ENCODE assay signal across 15 cellular contexts in genomic region chr10:22665329-22665728, GRCh38. TPM values are rescaled to one million over a fixed set of nuclear protein-coding genes. Genes with fewer than 3 reads are reported as not detected.
DNase-seq lines count a peak whose midpoint lies in the region; ATAC-seq, FAIRE-seq and TF ChIP-seq lines count a peak whose summit lies in the region.
"Had no signal": no experiment of that assay in that cellular context is flagged by ENCODE, and none has a peak within 500 bp of the region (broad histone marks: within the 10 kb centered on the region; RNA-seq: fewer than 3 reads in every experiment).

No MANE protein-coding gene starts in this region.

- peaks cover 20 to 58% of the 10 kb centered on the region in 2 experiments for H3K4me1 ChIP-seq in K562 (replicated peaks in 1 of 2; ENCODE audit: control insufficient read depth in 2 of 2, insufficient read depth in 2 of 2, low read length in 2 of 2)

- H3K9me3 Mint-ChIP-seq in activated naive CD4-positive, alpha-beta T cell treated with anti-CD3 and anti-CD28 coated beads, Interleukin-2, amount 50 U/mL, for 24 hours: no peaks in the 10 kb centered on the region
- H3K9me3 Mint-ChIP-seq in stimulated activated effector memory CD8-positive, alpha-beta T cell treated with anti-CD3 and anti-CD28 coated beads, Interleukin-12 subunit alpha, Interleukin-12 subunit beta, amount 100 ng/mL, for 72 hours: no peaks in the 10 kb centered on the region

- H3K9ac ChIP-seq in K562 (ENCODE audit: insufficient read depth in 1 of 2, low read depth in 2 of 2, low read length in 2 of 2): no peak overlapping the region

- no peak for TF ChIP-seq POLR2A in GM12892 (IDR thresholded peaks at IDR 0.05; ENCODE audit: low read depth, low read length)
- no peak for TF ChIP-seq POLR2A in K562 (conservative IDR thresholded peaks at IDR 0.05)

- peak; percentile 44 for FAIRE-seq in GM12892 (lab: Jason Lieb, UNC)
- no peak for FAIRE-seq in K562 (lab: Jason Lieb, UNC)

- no peaks in the 10 kb centered on the region for H3K36me3 Mint-ChIP-seq in activated naive CD4-positive, alpha-beta T cell treated with anti-CD3 and anti-CD28 coated beads, Interleukin-2, amount 50 U/mL, for 24 hours
- H3K36me3 Mint-ChIP-seq in stimulated activated effector memory CD8-positive, alpha-beta T cell treated with anti-CD3 and anti-CD28 coated beads, Interleukin-12 subunit alpha, Interleukin-12 subunit beta, amount 100 ng/mL, for 72 hours: peaks cover 6% of the 10 kb centered on the region

- peak overlapping the region; percentile 51 for H3K27ac Mint-ChIP-seq in activated naive CD4-positive, alpha-beta T cell treated with anti-CD3 and anti-CD28 coated beads, Interleukin-2, amount 50 U/mL, for 24 hours
- H3K27ac Mint-ChIP-seq in stimulated activated effector memory CD8-positive, alpha-beta T cell treated with anti-CD3 and anti-CD28 coated beads, Interleukin-12 subunit alpha, Interleukin-12 subunit beta, amount 100 ng/mL, for 72 hours: peak overlapping the region; percentile 86

- CTCF ChIA-PET in K562 (lab: Yijun Ruan, JAX; ENCODE audit: low intra/inter-chr PET ratio): no interaction called here

- TF ChIP-seq CTCF in K562 (IDR thresholded peaks at IDR 0.05 in 2 of 3, conservative IDR thresholded peaks at IDR 0.05 in 1 of 3; ENCODE audit: insufficient read depth in 2 of 3, low read depth in 1 of 3, low read length in 3 of 3): no peak

- H3K9me1 ChIP-seq in K562 (ENCODE audit: control insufficient read depth, insufficient read depth, low read length): no peaks in the 10 kb centered on the region

- H3K27ac ChIP-seq in K562 (ENCODE audit: extremely low read depth, low read depth, low read length): 0 out of 3 replicates have a peak overlapping the region, but pooled peaks have one; percentile 12

- no peak for TF ChIP-seq EP300 in K562 (IDR thresholded peaks at IDR 0.05; ENCODE audit: low read length)

- H3K79me2 ChIP-seq in K562 (ENCODE audit: control insufficient read depth, insufficient read depth, low read length): peaks cover 97% of the 10 kb centered on the region

- intact Hi-C loops in K562 (cut with micrococcal nuclease): loop anchor here (5.0 kb wide), 1 partner anchor 38 kb away; no protein-coding TSS in a partner anchor

- no peaks in the 10 kb centered on the region for H3K9me3 ChIP-seq in K562 (replicated peaks; ENCODE audit: control insufficient read depth, insufficient read depth, low read depth, low read length)
- H3K9me3 ChIP-seq: HAP-1 had no signal

- H3K4me1 Mint-ChIP-seq in activated naive CD4-positive, alpha-beta T cell treated with anti-CD3 and anti-CD28 coated beads, Interleukin-2, amount 50 U/mL, for 24 hours: peaks cover 91% of the 10 kb centered on the region
- peaks cover 72% of the 10 kb centered on the region for H3K4me1 Mint-ChIP-seq in stimulated activated effector memory CD8-positive, alpha-beta T cell treated with anti-CD3 and anti-CD28 coated beads, Interleukin-12 subunit alpha, Interleukin-12 subunit beta, amount 100 ng/mL, for 72 hours

- no peaks in the 10 kb centered on the region for H3K27me3 ChIP-seq in K562 (ENCODE audit: control insufficient read depth in 2 of 2, insufficient read depth in 2 of 2, low read length in 2 of 2)

- H3K4me2 ChIP-seq in K562 (ENCODE audit: insufficient read depth, low read length): no peak overlapping the region

- no TSS peak for BruUV-seq in K562 (replicated peaks; lab: Mats Ljungman, UMichigan)

- H3K36me3 ChIP-seq in K562 (ENCODE audit: control insufficient read depth, insufficient read depth, low read length): peaks cover 4% of the 10 kb centered on the region; the same call in 1 of the 3 replicates
- H3K36me3 ChIP-seq: HAP-1 had no signal

- no peak overlapping the region for H2AFZ ChIP-seq in K562 (ENCODE audit: low read depth, low read length)

- H3K4me3 ChIP-seq in K562: no peak overlapping the region
- H3K4me3 ChIP-seq: HAP-1 had no signal

- POLR2A ChIA-PET in K562 (lab: Yijun Ruan, JAX): no interaction called here

- no peaks in the 10 kb centered on the region for H3K27me3 Mint-ChIP-seq in activated naive CD4-positive, alpha-beta T cell treated with anti-CD3 and anti-CD28 coated beads, Interleukin-2, amount 50 U/mL, for 24 hours

- no peak for TF ChIP-seq RAD21 in K562 (CRISPR knock-in tag; conservative IDR thresholded peaks at IDR 0.05 in 1 of 2, IDR thresholded peaks at IDR 0.05 in 1 of 2)

- in situ Hi-C loops in K562 (cut with MboI): no loop called here

- 100% methylated on average over 2 of the region's 2 CpGs for WGBS in K562 (ENCODE audit: insufficient coverage, low coverage, missing lambda C conversion rate)

- no peak overlapping the region for H3K4me3 Mint-ChIP-seq in activated naive CD4-positive, alpha-beta T cell treated with anti-CD3 and anti-CD28 coated beads, Interleukin-2, amount 50 U/mL, for 24 hours
- H3K4me3 Mint-ChIP-seq in stimulated activated effector memory CD8-positive, alpha-beta T cell treated with anti-CD3 and anti-CD28 coated beads, Interleukin-12 subunit alpha, Interleukin-12 subunit beta, amount 100 ng/mL, for 72 hours: peak overlapping the region; percentile 9

- ATAC-seq in K562 (no peak), left lobe of liver (no peak)
- ATAC-seq in stimulated activated effector memory CD8-positive, alpha-beta T cell treated with anti-CD3 and anti-CD28 coated beads, Interleukin-12 subunit alpha, Interleukin-12 subunit beta, amount 100 ng/mL, for 72 hours: no peak
- ATAC-seq: Right ventricle myocardium inferior had no signal

- H4K20me1 ChIP-seq in K562 (replicated peaks; ENCODE audit: control insufficient read depth, insufficient read depth, low read length): peaks cover 4% of the 10 kb centered on the region; the same call in 1 of the 2 replicates

- no peak for DNase-seq in activated naive CD4-positive, alpha-beta T cell (lab: John Stamatoyannopoulos, UW)
- no peak for DNase-seq in GM12892 (ENCODE audit: insufficient read length)
- no peak for DNase-seq in K562 (ENCODE audit: extremely low read depth in 1 of 4, low spot score in 3 of 4)
- peak in 1 of 2 donors; percentile 43 for DNase-seq in stimulated activated effector memory CD8-positive, alpha-beta T cell treated with anti-CD3 and anti-CD28 coated beads, Interleukin-12 subunit alpha, Interleukin-12 subunit beta, amount 100 ng/mL, for 72 hours (ENCODE audit: low spot score in 2 of 2)
- DNase-seq in H4 (ENCODE audit: low spot score): no peak
- DNase-seq in left lobe of liver (ENCODE audit: low spot score): no peak
- DNase-seq: ACHN, EL, NCI-H1417, NCI-H1930, NCI-H2171 treated with DMSO at 0.1 percent for 48 hours, NCI-H82 had no signal

TF ChIP-seq in K562, 482 proteins besides CTCF, POLR2A, EP300 and RAD21:
- no peak for TF ChIP-seq KDM1A (IDR thresholded peaks at IDR 0.05)
- TF ChIP-seq RBBP5 (IDR thresholded peaks at IDR 0.05; ENCODE audit: borderline replicate concordance, insufficient read depth, low read length, poor library complexity, severe bottlenecking): no peak
- no peak for TF ChIP-seq NFE2 (IDR thresholded peaks at IDR 0.05; ENCODE audit: low read depth)
- TF ChIP-seq TCF7 (IDR thresholded peaks at IDR 0.05; ENCODE audit: borderline replicate concordance): no peak
- no peak for TF ChIP-seq HSF4 (CRISPR knock-in tag; IDR thresholded peaks at IDR 0.05; ENCODE audit: borderline replicate concordance)
- no peak for TF ChIP-seq NFRKB (IDR thresholded peaks at IDR 0.05; ENCODE audit: low read depth)
- TF ChIP-seq HNRNPH1 (optimal IDR thresholded peaks at IDR 0.05; ENCODE audit: low read depth, low read length): no peak
- TF ChIP-seq ETS1 (conservative IDR thresholded peaks at IDR 0.05; ENCODE audit: control insufficient read depth, low read depth, low read length): no peak
- TF ChIP-seq ZNF175 (CRISPR knock-in tag; IDR thresholded peaks at IDR 0.05; ENCODE audit: low read depth): no peak
TF ChIP-seq in K562: peak in this region for 0.

RNA-seq across cellular contexts. Expression of gene PIP4K2A, which starts 49.0 kb away (rescaled TPM):
- 66.0 TPM for polyA plus RNA-seq in GM12892 (2012; ENCODE audit: missing spikeins)
- total RNA-seq in K562 (2011; cell fraction: chromatin; rRNA removed; ENCODE audit: low replicate concordance): 31.6 and 61.2 TPM in 2 replicates
- total RNA-seq in K562 (2011; cell fraction: nucleolus; rRNA removed): 22.7 and 26.6 TPM in 2 replicates
- 30.2 and 39.5 TPM in 2 replicates for total RNA-seq in K562 (2011; cell fraction: nucleoplasm; rRNA removed)
- 61.5 and 75.1 TPM in 2 replicates for total RNA-seq in K562 (2014; rRNA removed)
- 73.5 and 95.8 TPM in 2 replicates for total RNA-seq in K562 (2014; rRNA removed; fragmentation: Illumina TruSeq; extraction: Trizol)
- 110 and 117 TPM in 2 replicates for total RNA-seq in K562 (2015; rRNA removed; fragmentation: Illumina TruSeq; extraction: Trizol)
- 56.4 and 71.9 TPM in 2 replicates for total RNA-seq in K562 (2021)
- 29.8 and 35.6 TPM in 2 replicates for polyA plus RNA-seq in K562 (2011; rRNA removed)
- polyA plus RNA-seq in K562 (2011; cell fraction: cytosol; rRNA removed): 14.8 and 25.0 TPM in 2 replicates
- polyA plus RNA-seq in K562 (2011; cell fraction: nucleus; rRNA removed): 17.2 and 23.1 TPM in 2 replicates
- 39.4 and 42.5 TPM in 2 replicates for polyA plus RNA-seq in K562 (2012)
- 65.2 and 69.1 TPM in 2 replicates for polyA plus RNA-seq in K562 (2014; fragmentation: Illumina TruSeq; extraction: Trizol)
- 10 to 100 TPM; 64.8 to 87.2 TPM for polyA plus RNA-seq in K562 (2014; fragmentation: Nextera tagmentation; extraction: Ambion mirVana)
- 47.1 and 49.5 TPM in 2 replicates for polyA plus RNA-seq in K562 (2014; rRNA removed)
- polyA minus RNA-seq in K562 (2011; rRNA and poly(A)+ RNA removed): 62.2 and 65.1 TPM in 2 replicates
- 37.1 and 39.1 TPM in 2 replicates for polyA minus RNA-seq in K562 (2011; cell fraction: cytosol; rRNA and poly(A)+ RNA removed)
- 21.7 and 45.1 TPM in 2 replicates for polyA minus RNA-seq in K562 (2011; cell fraction: nucleus; rRNA and poly(A)+ RNA removed)
- total RNA-seq in H4 (2014; rRNA removed; shearing (Covaris generic)): 10.8 and 28.5 TPM in 2 replicates
- total RNA-seq in left lobe of liver: 10.9 TPM
